In the genomic region with DNA sequence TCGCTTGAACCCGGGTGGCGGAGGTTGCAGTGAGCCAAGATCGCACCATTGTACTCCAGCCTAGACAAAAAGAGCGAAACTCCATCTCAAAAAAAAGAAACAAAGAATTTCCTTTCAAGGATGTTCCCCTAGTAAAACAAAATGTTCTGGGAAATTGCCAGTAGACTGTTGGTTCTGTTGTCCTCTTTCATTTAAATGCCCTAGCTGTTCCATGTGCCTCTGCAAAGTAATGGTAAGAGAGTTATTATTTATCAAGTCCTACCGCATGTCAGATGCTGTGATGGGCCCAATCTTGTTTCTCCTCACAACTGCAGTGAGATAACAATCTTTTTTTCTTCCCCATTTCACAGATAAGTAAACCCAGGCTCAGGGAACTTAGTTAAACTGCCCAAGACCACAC, we compare ENCODE assay signal across 22 cellular contexts.
"Had no signal": no experiment of that assay in that cellular context is flagged by ENCODE, and none has a peak within 500 bp of the region (broad histone marks: within the 10 kb centered on the region; RNA-seq: fewer than 3 reads in every experiment).

No MANE protein-coding gene starts in this region.

- DNase-seq: IMR-90, Karpas-422, KG1, MM.1S, NCI-H1092 treated with DMSO at 0.1 percent for 48 hours, NCI-H1436, NCI-H187, NCI-H2029, NCI-H2081 treated with DMSO at 0.1 percent for 48 hours, NCI-H2171, NCI-H226, NCI-H446, NCI-H510A, NCI-H524 treated with DMSO at 0.1 percent for 48 hours, NCI-H69, NCI-H774, Right ventricle myocardium superior, RPMI8226, SIG-M5 had no signal

- H3K9me3 ChIP-seq: SJSA1 had no signal

- H3K36me3 ChIP-seq: SJSA1 had no signal

- ATAC-seq: HepG2 had no signal

- H3K4me3 ChIP-seq: SJSA1, SK-N-MC had no signal

- H3K27ac ChIP-seq: SJSA1, SK-N-MC had no signal

- H3K27me3 ChIP-seq: SJSA1 had no signal
